In the genomic region with DNA sequence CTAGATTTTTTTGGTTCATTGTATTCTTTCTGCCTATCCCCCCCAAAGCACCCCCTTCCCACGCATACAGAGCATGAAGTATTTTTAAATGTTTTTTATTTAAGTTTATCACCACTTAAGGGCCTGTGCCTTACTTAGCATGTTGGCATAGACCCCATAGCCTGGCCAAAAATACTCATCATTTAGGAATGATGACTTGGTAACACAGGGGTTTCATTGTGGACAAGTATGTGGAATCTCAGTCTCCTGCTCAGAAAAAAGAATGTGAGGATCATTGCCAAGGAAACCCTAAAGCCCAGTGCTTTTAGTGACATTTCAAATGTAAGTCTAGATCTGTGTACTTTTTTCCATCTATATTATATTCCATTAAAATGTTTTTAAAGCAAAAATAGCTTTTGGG, we compare ENCODE assay signal across 18 cellular contexts.
DNase-seq lines count a peak whose midpoint lies in the region; ATAC-seq and TF ChIP-seq lines count a peak whose summit lies in the region.
"Had no signal": no experiment of that assay in that cellular context is flagged by ENCODE, and none has a peak within 500 bp of the region (broad histone marks: within the 10 kb centered on the region; RNA-seq: fewer than 3 reads in every experiment).

No MANE protein-coding gene starts in this region.

- intact Hi-C loops in CD4-positive, alpha-beta T cell (cut with DNase I, micrococcal nuclease) = loop anchor here (5.0 to 10.0 kb wide), 2 partner anchors 918 to 1094 kb away; no protein-coding TSS in a partner anchor

- in situ Hi-C loops in SK-MEL-5 (cut with HindIII; ENCODE audit: low pct_unique_long_range_greater_than_20kb, low sequenced_read_pairs) = no loop called here

- H3K27ac Mint-ChIP-seq in CD4-positive, alpha-beta T cell = no peak overlapping the region
- no peak overlapping the region for H3K27ac Mint-ChIP-seq in T-cell
- H3K27ac Mint-ChIP-seq: activated CD8-positive, alpha-beta T cell treated with anti-CD3 and anti-CD28 coated beads, Interleukin-2, amount 10 ng/mL, durations not matched to agents 7 days and 5 days; naive thymus-derived CD4-positive, alpha-beta T cell had no signal

- POLR2A ChIA-PET in CD4-positive, alpha-beta T cell (lab: Charles Lee) = no interaction called here
- POLR2A ChIA-PET in T-cell (lab: Charles Lee) = no interaction called here

- no peak for ATAC-seq in CD4-positive, alpha-beta T cell (ENCODE audit: poor library complexity)
- no peak for ATAC-seq in T-cell (replicated peaks in 1 of 4)
- ATAC-seq: activated CD8-positive, alpha-beta T cell treated with anti-CD3 and anti-CD28 coated beads, Interleukin-2, amount 10 ng/mL, durations not matched to agents 7 days and 5 days; naive thymus-derived CD4-positive, alpha-beta T cell had no signal

- no peaks in the 10 kb centered on the region for H3K9me3 ChIP-seq in CD4-positive, alpha-beta T cell (ENCODE audit: control insufficient read depth, low read length)
- H3K9me3 ChIP-seq: left ventricle myocardium inferior had no signal

- CTCF ChIA-PET in CD4-positive, alpha-beta T cell (lab: Charles Lee) = no interaction called here
- CTCF ChIA-PET in T-cell (lab: Charles Lee) = no interaction called here

- H3K4me1 Mint-ChIP-seq in CD4-positive, alpha-beta T cell (ENCODE audit: low read depth) = no peaks in the 10 kb centered on the region
- H3K4me1 Mint-ChIP-seq in T-cell = no peaks in the 10 kb centered on the region
- H3K4me1 Mint-ChIP-seq: naive thymus-derived CD4-positive, alpha-beta T cell had no signal

- H3K4me3 Mint-ChIP-seq in CD4-positive, alpha-beta T cell = no peak overlapping the region
- no peak overlapping the region for H3K4me3 Mint-ChIP-seq in T-cell
- H3K4me3 Mint-ChIP-seq: activated CD8-positive, alpha-beta T cell treated with anti-CD3 and anti-CD28 coated beads, Interleukin-2, amount 10 ng/mL, durations not matched to agents 7 days and 5 days; naive thymus-derived CD4-positive, alpha-beta T cell had no signal

- no peak overlapping the region for H3K27ac ChIP-seq in CD4-positive, alpha-beta T cell (ENCODE audit: low read depth, low read length)
- H3K27ac ChIP-seq: left ventricle myocardium inferior, SK-N-MC had no signal

- DNase-seq in GM04504 (ENCODE audit: low read depth) = peak; percentile 33
- DNase-seq in SK-MEL-5 (ENCODE audit: low read depth, low spot score) = peak; percentile 21
- DNase-seq in fibroblast of peridontal ligament (ENCODE audit: extremely low read depth) = peak; percentile 83
- DNase-seq in CD4-positive, alpha-beta T cell = no peak
- no peak for DNase-seq in T-cell
- no peak for DNase-seq in activated effector memory CD4-positive, alpha-beta T cell treated with anti-CD3 and anti-CD28 coated beads, Interleukin-2, amount 50 U/mL, for 16 hours
- DNase-seq in NK-92 treated with Interleukin-12 subunit alpha and Interleukin-12 subunit beta, amount 100 ng/mL, for 24 hours (lab: John Stamatoyannopoulos, UW) = no peak
- DNase-seq: activated CD8-positive, alpha-beta T cell treated with anti-CD3 and anti-CD28 coated beads, Interleukin-2, amount 10 ng/mL, durations not matched to agents 7 days and 5 days; activated effector memory CD4-positive, alpha-beta T cell treated with Interleukin-2 at 50 U/mL for 16 hours; COR-L47; hippocampal formation; left ventricle myocardium inferior; naive thymus-derived CD4-positive, alpha-beta T cell; NCI-H2171; retina; stimulated activated CD4-positive, alpha-beta T cell treated with anti-CD3 and anti-CD28 coated beads, Interleukin-2, amount 100 ng/mL, for 24 hours; stimulated activated CD8-positive, alpha-beta memory T cell treated with anti-CD3 and anti-CD28 coated beads, Interleukin-4, amount 100 ng/mL, for 48 hours had no signal

- H3K27me3 ChIP-seq in CD4-positive, alpha-beta T cell (ENCODE audit: control insufficient read depth, insufficient read depth, low read length) = no peaks in the 10 kb centered on the region

- no peak for TF ChIP-seq CTCF in CD4-positive, alpha-beta T cell (IDR thresholded peaks at IDR 0.05)

- H3K36me3 Mint-ChIP-seq in CD4-positive, alpha-beta T cell (ENCODE audit: low read depth) = no peaks in the 10 kb centered on the region
- no peaks in the 10 kb centered on the region for H3K36me3 Mint-ChIP-seq in T-cell
- H3K36me3 Mint-ChIP-seq: naive thymus-derived CD4-positive, alpha-beta T cell had no signal

- H3K9me3 Mint-ChIP-seq in CD4-positive, alpha-beta T cell = no peaks in the 10 kb centered on the region
- no peaks in the 10 kb centered on the region for H3K9me3 Mint-ChIP-seq in T-cell
- H3K9me3 Mint-ChIP-seq: naive thymus-derived CD4-positive, alpha-beta T cell had no signal

- H3K27me3 Mint-ChIP-seq in CD4-positive, alpha-beta T cell = no peaks in the 10 kb centered on the region
- no peaks in the 10 kb centered on the region for H3K27me3 Mint-ChIP-seq in T-cell

Comparison
In these comparisons a context has a peak if more than half of its experiments do, and no peak if none do; other contexts are left out.
1. DNase-seq: peak in GM04504 (single experiment), SK-MEL-5 (single experiment) and fibroblast of peridontal ligament (single experiment); none in CD4-positive, alpha-beta T cell (0 of 10), T-cell (0 of 34), activated effector memory CD4-positive, alpha-beta T cell treated with anti-CD3 and anti-CD28 coated beads, Interleukin-2, amount 50 U/mL, for 16 hours (single experiment) and NK-92 treated with Interleukin-12 subunit alpha and Interleukin-12 subunit beta, amount 100 ng/mL, for 24 hours (single experiment).